Comparison of ENCODE assay signal across 12 cellular contexts in the genomic region with DNA sequence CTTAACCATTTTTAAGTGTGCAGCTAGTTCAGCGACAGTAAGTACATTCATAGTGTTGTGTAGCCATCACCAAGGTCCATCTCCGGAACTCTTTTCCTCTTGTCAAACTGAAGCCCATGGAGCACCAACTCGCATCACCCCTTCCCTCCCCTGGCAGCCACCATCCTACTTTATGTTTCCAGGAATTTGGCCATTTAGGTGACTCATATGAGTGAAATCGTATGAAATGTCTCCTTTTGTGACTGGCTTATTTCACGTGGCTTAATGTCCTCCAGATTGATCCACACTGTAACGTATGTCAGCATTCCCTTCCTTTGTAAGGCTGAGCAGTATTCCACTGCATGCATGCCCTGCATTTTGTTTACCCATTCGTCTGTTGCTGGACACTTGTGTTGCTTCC. TPM values are rescaled to one million over a fixed set of nuclear protein-coding genes. Genes with fewer than 3 reads are reported as not detected.
DNase-seq lines count a peak whose midpoint lies in the region; ATAC-seq and TF ChIP-seq lines count a peak whose summit lies in the region.
"Had no signal": no experiment of that assay in that cellular context is flagged by ENCODE, and none has a peak within 500 bp of the region (broad histone marks: within the 10 kb centered on the region; RNA-seq: fewer than 3 reads in every experiment).

No MANE protein-coding gene starts in this region.

- H3K18ac ChIP-seq in trophoblast cell (ENCODE audit: low read length): no peak overlapping the region

- no peak overlapping the region for H3K23ac ChIP-seq in trophoblast cell (ENCODE audit: low read length)

- H3K9me3 ChIP-seq in CD8-positive, alpha-beta T cell (ENCODE audit: low read length): no peaks in the 10 kb centered on the region
- H3K9me3 ChIP-seq in fibroblast of lung (ENCODE audit: control insufficient read depth, insufficient read depth, low read depth, low read length) (no peaks in the 10 kb centered on the region), trophoblast cell (ENCODE audit: insufficient read depth, low read depth, low read length) (peaks cover 2% of the 10 kb centered on the region)

- peaks cover 25% of the 10 kb centered on the region for H3K9me3 Mint-ChIP-seq in CD8-positive, alpha-beta T cell

- no peaks in the 10 kb centered on the region for H3K36me3 Mint-ChIP-seq in CD8-positive, alpha-beta T cell

- H4K20me1 ChIP-seq in fibroblast of lung (ENCODE audit: control insufficient read depth, extremely low read depth, insufficient read depth, low read length): peaks cover 5% of the 10 kb centered on the region

- H3K4ac ChIP-seq in trophoblast cell (ENCODE audit: low read depth, low read length): no peak overlapping the region

- WGBS in trophoblast cell (ENCODE audit: extremely low coverage, insufficient coverage, insufficient read length): no CpG with 5 or more reads among the region's 7 CpGs

- H4K8ac ChIP-seq in trophoblast cell (ENCODE audit: low read depth, low read length): no peak overlapping the region

- TF ChIP-seq CTCF in CD8-positive, alpha-beta T cell (IDR thresholded peaks at IDR 0.05): no peak
- TF ChIP-seq CTCF in fibroblast of lung (conservative IDR thresholded peaks at IDR 0.05 in 1 of 2, IDR thresholded peaks at IDR 0.05 in 1 of 2; ENCODE audit: low read depth in 1 of 2, low read length in 2 of 2): no peak

- no peak overlapping the region for H3K4me3 ChIP-seq in CD8-positive, alpha-beta T cell (ENCODE audit: low read depth, low read length)
- peak overlapping the region; percentile 79 to 91 (median 90) for H3K4me3 ChIP-seq in fibroblast of lung (replicated peaks in 1 of 4; ENCODE audit: control extremely low read depth in 1 of 4, insufficient read depth in 1 of 4, low read depth in 3 of 4, low read length in 4 of 4)
- peak overlapping the region; percentile 60 for H3K4me3 ChIP-seq in trophoblast cell (ENCODE audit: low read depth, low read length)

- no peak for DNase-seq in CD8-positive, alpha-beta T cell
- DNase-seq in NCI-H226: peak; percentile 6
- peak; percentile 71 to 76 for DNase-seq in fibroblast of lung (ENCODE audit: low read depth in 2 of 2)
- no peak for DNase-seq in trophoblast cell
- DNase-seq in DMS153 (lab: John Stamatoyannopoulos, UW): no peak
- no peak for DNase-seq in SHP77 (lab: John Stamatoyannopoulos, UW)
- DNase-seq: dermis blood vessel endothelial cell, GDM1, NCI-H1694 treated with DMSO at 0.1 percent for 48 hours, SHP77 treated with DMSO at 0.1 percent for 48 hours had no signal

- CTCF ChIA-PET in CD8-positive, alpha-beta T cell (lab: Charles Lee): interaction anchor here (1.0 to 1.2 kb wide), 2 partner anchors 14 to 127 kb away, joined by 3 read pairs; no protein-coding TSS in a partner anchor

- H3K4me1 ChIP-seq in CD8-positive, alpha-beta T cell (ENCODE audit: insufficient read depth, low read length): peaks cover 10% of the 10 kb centered on the region
- H3K4me1 ChIP-seq in fibroblast of lung (ENCODE audit: control insufficient read depth, extremely low read depth, insufficient read depth, low read length) (peaks cover 2% of the 10 kb centered on the region), trophoblast cell (ENCODE audit: control insufficient read depth in 1 of 2, insufficient read depth in 2 of 2, low read length in 2 of 2) (peaks cover 2 to 6% of the 10 kb centered on the region in 2 experiments)

- H3K14ac ChIP-seq in trophoblast cell (ENCODE audit: low read length): no peak overlapping the region

- H4K91ac ChIP-seq in trophoblast cell (ENCODE audit: low read depth, low read length): no peak overlapping the region

- no peak overlapping the region for H2BK5ac ChIP-seq in trophoblast cell (ENCODE audit: low read depth, low read length, poor library complexity)

- POLR2A ChIA-PET in CD8-positive, alpha-beta T cell (lab: Charles Lee): no interaction called here

- peaks cover 24% of the 10 kb centered on the region for H3K27me3 Mint-ChIP-seq in CD8-positive, alpha-beta T cell (ENCODE audit: low read depth)

- peak overlapping the region; percentile 83 for H3K4me2 ChIP-seq in fibroblast of lung (ENCODE audit: extremely low read depth, insufficient read depth, low read length)
- no peak overlapping the region for H3K4me2 ChIP-seq in trophoblast cell (ENCODE audit: low read length)

- no peak overlapping the region for H2AK5ac ChIP-seq in trophoblast cell (ENCODE audit: low read length)

- H3K36me3 ChIP-seq in CD8-positive, alpha-beta T cell (ENCODE audit: insufficient read depth, low read length): no peaks in the 10 kb centered on the region
- H3K36me3 ChIP-seq in fibroblast of lung (ENCODE audit: control insufficient read depth, insufficient read depth, low read length): peaks cover 5% of the 10 kb centered on the region
- H3K36me3 ChIP-seq in trophoblast cell (ENCODE audit: control insufficient read depth in 1 of 2, insufficient read depth in 2 of 2, low read length in 2 of 2): no peaks in the 10 kb centered on the region

- H3K9ac ChIP-seq in fibroblast of lung (ENCODE audit: insufficient read depth, low read length) (no peak overlapping the region), trophoblast cell (ENCODE audit: low read length) (no peak overlapping the region)

- no peak overlapping the region for H4K12ac ChIP-seq in trophoblast cell (ENCODE audit: low read depth, low read length)

- no peak overlapping the region for H3K27ac Mint-ChIP-seq in CD8-positive, alpha-beta T cell

- no peak overlapping the region for H3K27ac ChIP-seq in CD8-positive, alpha-beta T cell (ENCODE audit: low read depth, low read length)
- H3K27ac ChIP-seq in fibroblast of lung (ENCODE audit: insufficient read depth, low read length): peak overlapping the region; percentile 86
- no peak overlapping the region for H3K27ac ChIP-seq in trophoblast cell (ENCODE audit: low read depth, low read length)

- H3K79me2 ChIP-seq in fibroblast of lung (ENCODE audit: control insufficient read depth, insufficient read depth, low read length) (peaks cover 72% of the 10 kb centered on the region), trophoblast cell (ENCODE audit: control insufficient read depth, insufficient read depth, low read length, poor library complexity) (peaks cover 3% of the 10 kb centered on the region)

- H3K27me3 ChIP-seq in CD8-positive, alpha-beta T cell (ENCODE audit: insufficient read depth, low read length): no peaks in the 10 kb centered on the region
- H3K27me3 ChIP-seq in fibroblast of lung (ENCODE audit: control insufficient read depth, insufficient read depth, low read length) (no peaks in the 10 kb centered on the region), trophoblast cell (ENCODE audit: insufficient read depth, low read length) (peaks cover 4% of the 10 kb centered on the region)

- intact Hi-C loops in CD8-positive, alpha-beta T cell (cut with DNase I, micrococcal nuclease): no loop called here

- ATAC-seq in CD8-positive, alpha-beta T cell: no peak
- ATAC-seq in GM21528 (IDR thresholded peaks at IDR 0.05; ENCODE audit: low FRiP score, unreplicated experiment) (no peak), HG03108 (IDR thresholded peaks at IDR 0.05; ENCODE audit: unreplicated experiment) (no peak)

- H3K4me3 Mint-ChIP-seq in CD8-positive, alpha-beta T cell: peak overlapping the region; percentile 7

- H3K79me1 ChIP-seq in trophoblast cell (ENCODE audit: low read length): peaks cover 2% of the 10 kb centered on the region

- H2AFZ ChIP-seq in fibroblast of lung (ENCODE audit: low read length): no peak overlapping the region
- no peak overlapping the region for H2AFZ ChIP-seq in trophoblast cell (ENCODE audit: insufficient read depth, low read length, poor library complexity)

- H3K4me1 Mint-ChIP-seq in CD8-positive, alpha-beta T cell (ENCODE audit: low read depth): peaks cover 18% of the 10 kb centered on the region

- H2BK12ac ChIP-seq in trophoblast cell (ENCODE audit: low read length): no peak overlapping the region

- no peak overlapping the region for H2BK120ac ChIP-seq in trophoblast cell (ENCODE audit: insufficient read depth, low read length, poor library complexity)

RNA-seq across cellular contexts. Expression of a gene that starts 2.5 kb away (rescaled TPM):
- 10 to 100 TPM; 74.4 to 80.6 TPM for total RNA-seq in CD8-positive, alpha-beta T cell
- total RNA-seq in fibroblast of lung: 782 and 928 TPM in 2 replicates
- 346 and 702 TPM in 2 replicates for polyA plus RNA-seq in fibroblast of lung
- polyA plus RNA-seq in fibroblast of lung (2012): 857 and 2,080 TPM in 2 replicates
- 367 and 1,367 TPM in 2 replicates for polyA minus RNA-seq in fibroblast of lung (ENCODE audit: low replicate concordance)
- polyA plus RNA-seq in trophoblast cell (2013): 53.6 and 55.1 TPM in 2 replicates

RNA-seq across cellular contexts. Expression of a gene that starts 55.0 kb away (rescaled TPM):
- total RNA-seq in CD8-positive, alpha-beta T cell: 1 to 10 TPM in 1 of 2 experiments, under 1 TPM in 1; 0.72 to 1.3 TPM
- total RNA-seq in fibroblast of lung: 0.26 and 1.3 TPM in 2 replicates
- 0.27 TPM in 1 of 2 replicates, not detected in the other for polyA plus RNA-seq in fibroblast of lung
- 0.12 and 0.19 TPM in 2 replicates for polyA plus RNA-seq in fibroblast of lung (2012)
- polyA minus RNA-seq in fibroblast of lung (ENCODE audit: low replicate concordance): not detected in 2 replicates
- 1.0 and 1.4 TPM in 2 replicates for polyA plus RNA-seq in trophoblast cell (2013)

Comparison
In these comparisons a context has a peak if more than half of its experiments do, and no peak if none do; other contexts are left out.
1. DNase-seq: peak in NCI-H226 (single experiment) and fibroblast of lung (2 of 2); none in CD8-positive, alpha-beta T cell (0 of 7), trophoblast cell (0 of 2), DMS153 (single experiment) and SHP77 (0 of 2).